ENCODE assay signal across 9 cellular contexts in genomic region chr6:19838442-19839236, GRCh38. TPM values are rescaled to one million over a fixed set of nuclear protein-coding genes. Genes with fewer than 3 reads are reported as not detected.
DNase-seq lines count a peak whose midpoint lies in the region; ATAC-seq and TF ChIP-seq lines count a peak whose summit lies in the region.
"Had no signal": no experiment of that assay in that cellular context is flagged by ENCODE, and none has a peak within 500 bp of the region (broad histone marks: within the 10 kb centered on the region; RNA-seq: fewer than 3 reads in every experiment).

No MANE protein-coding gene starts in this region.

- peaks cover 7% of the 10 kb centered on the region for H3K36me3 Mint-ChIP-seq in mesothelial cell of epicardium
- H3K36me3 Mint-ChIP-seq in activated CD8-positive, alpha-beta memory T cell treated with anti-CD3 and anti-CD28 coated beads, Interleukin-2, amount 10 ng/mL, durations not matched to agents 7 days and 5 days = peaks cover 6% of the 10 kb centered on the region
- H3K36me3 Mint-ChIP-seq: CD4-positive, CD25-positive, alpha-beta regulatory T cell had no signal

- DNase-seq in NCI-H524 (lab: John Stamatoyannopoulos, UW) (peak; percentile 37 to 43), NCI-H524 treated with DMSO at 0.1 percent for 48 hours (lab: John Stamatoyannopoulos, UW) (no peak), NCI-H2227 treated with DMSO at 0.1 percent for 48 hours (lab: John Stamatoyannopoulos, UW) (peak; percentile 36), mesothelial cell of epicardium (ENCODE audit: low spot score in 2 of 2, unreplicated experiment in 2 of 2) (peak; percentile 35 to 63)
- no peak for DNase-seq in activated CD8-positive, alpha-beta memory T cell treated with anti-CD3 and anti-CD28 coated beads, Interleukin-2, amount 10 ng/mL, durations not matched to agents 7 days and 5 days
- DNase-seq: CD4-positive, CD25-positive, alpha-beta regulatory T cell had no signal

- H3K4me3 Mint-ChIP-seq in mesothelial cell of epicardium = peak overlapping the region; percentile 93
- no peak overlapping the region for H3K4me3 Mint-ChIP-seq in activated CD8-positive, alpha-beta memory T cell treated with anti-CD3 and anti-CD28 coated beads, Interleukin-2, amount 10 ng/mL, durations not matched to agents 7 days and 5 days

- CTCF ChIA-PET in activated CD8-positive, alpha-beta memory T cell treated with anti-CD3 and anti-CD28 coated beads, Interleukin-2, amount 10 ng/mL, durations not matched to agents 7 days and 5 days (lab: Charles Lee) = no interaction called here

- peaks cover 13% of the 10 kb centered on the region for H3K4me1 ChIP-seq in endocrine pancreas (ENCODE audit: control insufficient read depth, insufficient read depth, low read length)

- peak overlapping the region; percentile 97 for H3K27ac Mint-ChIP-seq in mesothelial cell of epicardium
- no peak overlapping the region for H3K27ac Mint-ChIP-seq in activated CD8-positive, alpha-beta memory T cell treated with anti-CD3 and anti-CD28 coated beads, Interleukin-2, amount 10 ng/mL, durations not matched to agents 7 days and 5 days
- H3K27ac Mint-ChIP-seq: CD4-positive, CD25-positive, alpha-beta regulatory T cell had no signal

- H3K9ac ChIP-seq in endocrine pancreas (ENCODE audit: control insufficient read depth, insufficient read depth, low read length) = peak overlapping the region; percentile 79

- no peaks in the 10 kb centered on the region for H3K9me3 Mint-ChIP-seq in mesothelial cell of epicardium
- peaks cover 6% of the 10 kb centered on the region for H3K9me3 Mint-ChIP-seq in activated CD8-positive, alpha-beta memory T cell treated with anti-CD3 and anti-CD28 coated beads, Interleukin-2, amount 10 ng/mL, durations not matched to agents 7 days and 5 days (ENCODE audit: low read depth)

- peaks cover 56% of the 10 kb centered on the region for H3K4me1 Mint-ChIP-seq in mesothelial cell of epicardium
- H3K4me1 Mint-ChIP-seq in activated CD8-positive, alpha-beta memory T cell treated with anti-CD3 and anti-CD28 coated beads, Interleukin-2, amount 10 ng/mL, durations not matched to agents 7 days and 5 days = peaks cover 6% of the 10 kb centered on the region

- ATAC-seq in GM21367 (IDR thresholded peaks at IDR 0.05; ENCODE audit: unreplicated experiment) = no peak
- no peak for ATAC-seq in GM21447 (IDR thresholded peaks at IDR 0.05; ENCODE audit: unreplicated experiment)
- no peak for ATAC-seq in activated CD8-positive, alpha-beta memory T cell treated with anti-CD3 and anti-CD28 coated beads, Interleukin-2, amount 10 ng/mL, durations not matched to agents 7 days and 5 days

- H3K27me3 Mint-ChIP-seq in mesothelial cell of epicardium (ENCODE audit: low read depth) = no peaks in the 10 kb centered on the region
- peaks cover 54% of the 10 kb centered on the region for H3K27me3 Mint-ChIP-seq in activated CD8-positive, alpha-beta memory T cell treated with anti-CD3 and anti-CD28 coated beads, Interleukin-2, amount 10 ng/mL, durations not matched to agents 7 days and 5 days

- H3K36me3 ChIP-seq in endocrine pancreas (ENCODE audit: control insufficient read depth, insufficient read depth, low read length) = no peaks in the 10 kb centered on the region

- no peaks in the 10 kb centered on the region for H3K27me3 ChIP-seq in endocrine pancreas (ENCODE audit: control insufficient read depth, insufficient read depth, low read length)

- peak overlapping the region; percentile 97 for H3K4me3 ChIP-seq in endocrine pancreas (ENCODE audit: control insufficient read depth, insufficient read depth, low read length)

- TF ChIP-seq CTCF in mesothelial cell of epicardium (IDR thresholded peaks at IDR 0.05; ENCODE audit: unreplicated experiment) = no peak

- H3K9me3 ChIP-seq in endocrine pancreas (ENCODE audit: control insufficient read depth, low read length) = no peaks in the 10 kb centered on the region

RNA-seq across cellular contexts. Expression of gene ID4, which starts 1.5 kb away (rescaled TPM):
- total RNA-seq in mesothelial cell of epicardium = 114 to 123 TPM (median 115 TPM) in 3 replicates
- total RNA-seq in activated CD8-positive, alpha-beta memory T cell treated with anti-CD3 and anti-CD28 coated beads, Interleukin-2, amount 10 ng/mL, durations not matched to agents 7 days and 5 days = not detected
- total RNA-seq: CD4-positive, CD25-positive, alpha-beta regulatory T cell had no signal

Comparison
In these comparisons a context has a peak if more than half of its experiments do, and no peak if none do; other contexts are left out.
1. DNase-seq: peak in NCI-H524 (2 of 2), NCI-H2227 treated with DMSO at 0.1 percent for 48 hours (single experiment) and mesothelial cell of epicardium (2 of 2); none in NCI-H524 treated with DMSO at 0.1 percent for 48 hours (single experiment) and activated CD8-positive, alpha-beta memory T cell treated with anti-CD3 and anti-CD28 coated beads, Interleukin-2, amount 10 ng/mL, durations not matched to agents 7 days and 5 days (single experiment).
2. RNA of gene ID4, which starts 1.5 kb away (total RNA-seq): 114 to 123 TPM in mesothelial cell of epicardium; not detected in activated CD8-positive, alpha-beta memory T cell treated with anti-CD3 and anti-CD28 coated beads, Interleukin-2, amount 10 ng/mL, durations not matched to agents 7 days and 5 days; every median in the first group is over 100 times any median in the second.